Comparison of ENCODE assay signal across 2 cellular contexts in genomic region chr19:55623130-55623868, GRCh38.
TF ChIP-seq lines count a peak whose summit lies in the region.

No MANE protein-coding gene starts in this region.

TF ChIP-seq in H1, 55 proteins besides CTCF, POLR2A, EP300 and RAD21:
- TF ChIP-seq CHD1 (IDR thresholded peaks at IDR 0.05; ENCODE audit: low read depth, low read length), result no peak
- no peak for TF ChIP-seq NRF1 (IDR thresholded peaks at IDR 0.05; ENCODE audit: low read depth, low read length)
- no peak for TF ChIP-seq JUN (IDR thresholded peaks at IDR 0.05; ENCODE audit: low read depth, low read length)
- no peak for TF ChIP-seq HDAC6 (IDR thresholded peaks at IDR 0.05; ENCODE audit: low read depth, low read length)
- TF ChIP-seq FOSL1 (IDR thresholded peaks at IDR 0.05; ENCODE audit: insufficient read depth, low read depth, low read length), result no peak
- no peak for TF ChIP-seq JUND (IDR thresholded peaks at IDR 0.05; ENCODE audit: low read length)
- TF ChIP-seq EGR1 (IDR thresholded peaks at IDR 0.05; ENCODE audit: borderline replicate concordance, low read depth, low read length), result no peak
- no peak for TF ChIP-seq ATF3 (IDR thresholded peaks at IDR 0.05; ENCODE audit: insufficient read depth, low read depth, low read length)
- no peak for TF ChIP-seq NANOG (IDR thresholded peaks at IDR 0.05; ENCODE audit: insufficient read depth, low read depth, low read length, poor library complexity, severe bottlenecking)
- no peak for TF ChIP-seq CEBPB (IDR thresholded peaks at IDR 0.05; ENCODE audit: low read depth, low read length)
- TF ChIP-seq RXRA (IDR thresholded peaks at IDR 0.05; ENCODE audit: insufficient read depth, low read depth, low read length), result no peak
- no peak for TF ChIP-seq CHD7 (IDR thresholded peaks at IDR 0.05; ENCODE audit: insufficient replicate concordance, low read length)
- TF ChIP-seq PHF8 (conservative IDR thresholded peaks at IDR 0.05; ENCODE audit: low read depth, low read length), result no peak
- no peak for TF ChIP-seq SAP30 (IDR thresholded peaks at IDR 0.05; ENCODE audit: insufficient read depth, insufficient replicate concordance, low read length)
TF ChIP-seq in H1: peak in this region for 0.

TF ChIP-seq in HEK293T, 16 proteins besides CTCF, POLR2A, EP300 and RAD21:
- no peak for TF ChIP-seq ELF4 (IDR thresholded peaks at IDR 0.05)
- no peak for TF ChIP-seq SUZ12 (IDR thresholded peaks at IDR 0.05)
- no peak for TF ChIP-seq CTBP1 (IDR thresholded peaks at IDR 0.05; ENCODE audit: borderline replicate concordance)
- no peak for TF ChIP-seq FOXA1 (IDR thresholded peaks at IDR 0.05)
